7 cellular contexts compared by ENCODE assay signal in genomic region chr11:45534132-45534531, GRCh38.
"Had no signal": no experiment of that assay in that cellular context is flagged by ENCODE, and none has a peak within 500 bp of the region (broad histone marks: within the 10 kb centered on the region; RNA-seq: fewer than 3 reads in every experiment).

No MANE protein-coding gene starts in this region.

- H3K4me3 ChIP-seq: GM23248 had no signal

- FAIRE-seq: H54, HTR-8/SVneo had no signal

- H2AFZ ChIP-seq: GM23248 had no signal

- H3K27ac ChIP-seq: GM23248 had no signal

- H3K9ac ChIP-seq: GM23248 had no signal

- DNase-seq: GM23248, GOT3, H9, HCEC 1CT, KG1 had no signal
